Comparison of ENCODE assay signal across 1 cellular context in the genomic region with DNA sequence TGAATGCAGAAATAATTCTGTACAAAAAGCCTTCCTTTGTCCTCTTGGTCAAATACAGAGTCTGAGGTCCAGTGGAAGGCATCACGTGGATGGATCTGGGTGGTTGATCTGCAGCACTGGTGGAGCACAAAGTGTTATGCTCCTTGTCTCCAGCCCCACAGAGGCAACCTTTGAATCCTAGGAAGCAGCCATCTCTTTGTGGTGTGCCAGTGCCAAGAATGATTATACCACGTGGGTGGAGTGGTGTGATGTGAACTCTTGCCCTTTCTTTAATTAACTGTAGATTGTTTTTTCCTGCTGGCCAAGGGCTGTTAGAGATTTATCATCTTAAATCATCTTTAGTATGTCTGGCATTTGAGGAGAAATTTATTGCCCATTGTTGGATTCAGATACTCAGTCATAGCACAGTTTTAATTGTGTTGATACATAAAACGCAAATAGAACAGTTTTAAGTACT.
TF ChIP-seq lines count a peak whose summit lies in the region.

No MANE protein-coding gene starts in this region.

TF ChIP-seq in HEK293, 187 proteins besides CTCF, POLR2A, EP300 and RAD21 (continued from another document):
- TF ChIP-seq ZBTB17 (tag by site-specific recombination; IDR thresholded peaks at IDR 0.05) (peak; percentile 71; the same call in 1 of the 2 replicates), ZNF175 (tag by site-specific recombination; IDR thresholded peaks at IDR 0.05) (no peak), ZBTB8A (tag by site-specific recombination; IDR thresholded peaks at IDR 0.05) (peak; percentile 21; the same call in 1 of the 2 replicates), ZNF239 (tag by site-specific recombination; IDR thresholded peaks at IDR 0.05) (no peak), ZNF529 (tag by site-specific recombination; IDR thresholded peaks at IDR 0.05; ENCODE audit: insufficient replicate concordance) (no peak), ZNF19 (tag by site-specific recombination; IDR thresholded peaks at IDR 0.05; ENCODE audit: low read depth) (no peak), ZNF600 (tag by site-specific recombination; IDR thresholded peaks at IDR 0.05) (peak; percentile 87), ZNF843 (tag by site-specific recombination; IDR thresholded peaks at IDR 0.05) (peak; percentile 59; the same call in 1 of the 2 replicates), ZFP69B (tag by site-specific recombination; IDR thresholded peaks at IDR 0.05) (no peak)
- TF ChIP-seq, protein P1, sequence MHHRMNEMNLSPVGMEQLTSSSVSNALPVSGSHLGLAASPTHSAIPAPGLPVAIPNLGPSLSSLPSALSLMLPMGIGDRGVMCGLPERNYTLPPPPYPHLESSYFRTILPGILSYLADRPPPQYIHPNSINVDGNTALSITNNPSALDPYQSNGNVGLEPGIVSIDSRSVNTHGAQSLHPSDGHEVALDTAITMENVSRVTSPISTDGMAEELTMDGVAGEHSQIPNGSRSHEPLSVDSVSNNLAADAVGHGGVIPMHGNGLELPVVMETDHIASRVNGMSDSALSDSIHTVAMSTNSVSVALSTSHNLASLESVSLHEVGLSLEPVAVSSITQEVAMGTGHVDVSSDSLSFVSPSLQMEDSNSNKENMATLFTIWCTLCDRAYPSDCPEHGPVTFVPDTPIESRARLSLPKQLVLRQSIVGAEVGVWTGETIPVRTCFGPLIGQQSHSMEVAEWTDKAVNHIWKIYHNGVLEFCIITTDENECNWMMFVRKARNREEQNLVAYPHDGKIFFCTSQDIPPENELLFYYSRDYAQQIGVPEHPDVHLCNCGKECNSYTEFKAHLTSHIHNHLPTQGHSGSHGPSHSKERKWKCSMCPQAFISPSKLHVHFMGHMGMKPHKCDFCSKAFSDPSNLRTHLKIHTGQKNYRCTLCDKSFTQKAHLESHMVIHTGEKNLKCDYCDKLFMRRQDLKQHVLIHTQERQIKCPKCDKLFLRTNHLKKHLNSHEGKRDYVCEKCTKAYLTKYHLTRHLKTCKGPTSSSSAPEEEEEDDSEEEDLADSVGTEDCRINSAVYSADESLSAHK (tag by site-specific recombination; IDR thresholded peaks at IDR 0.05): peak; percentile 48; the same call in 1 of the 2 replicates
- TF ChIP-seq, protein P2, sequence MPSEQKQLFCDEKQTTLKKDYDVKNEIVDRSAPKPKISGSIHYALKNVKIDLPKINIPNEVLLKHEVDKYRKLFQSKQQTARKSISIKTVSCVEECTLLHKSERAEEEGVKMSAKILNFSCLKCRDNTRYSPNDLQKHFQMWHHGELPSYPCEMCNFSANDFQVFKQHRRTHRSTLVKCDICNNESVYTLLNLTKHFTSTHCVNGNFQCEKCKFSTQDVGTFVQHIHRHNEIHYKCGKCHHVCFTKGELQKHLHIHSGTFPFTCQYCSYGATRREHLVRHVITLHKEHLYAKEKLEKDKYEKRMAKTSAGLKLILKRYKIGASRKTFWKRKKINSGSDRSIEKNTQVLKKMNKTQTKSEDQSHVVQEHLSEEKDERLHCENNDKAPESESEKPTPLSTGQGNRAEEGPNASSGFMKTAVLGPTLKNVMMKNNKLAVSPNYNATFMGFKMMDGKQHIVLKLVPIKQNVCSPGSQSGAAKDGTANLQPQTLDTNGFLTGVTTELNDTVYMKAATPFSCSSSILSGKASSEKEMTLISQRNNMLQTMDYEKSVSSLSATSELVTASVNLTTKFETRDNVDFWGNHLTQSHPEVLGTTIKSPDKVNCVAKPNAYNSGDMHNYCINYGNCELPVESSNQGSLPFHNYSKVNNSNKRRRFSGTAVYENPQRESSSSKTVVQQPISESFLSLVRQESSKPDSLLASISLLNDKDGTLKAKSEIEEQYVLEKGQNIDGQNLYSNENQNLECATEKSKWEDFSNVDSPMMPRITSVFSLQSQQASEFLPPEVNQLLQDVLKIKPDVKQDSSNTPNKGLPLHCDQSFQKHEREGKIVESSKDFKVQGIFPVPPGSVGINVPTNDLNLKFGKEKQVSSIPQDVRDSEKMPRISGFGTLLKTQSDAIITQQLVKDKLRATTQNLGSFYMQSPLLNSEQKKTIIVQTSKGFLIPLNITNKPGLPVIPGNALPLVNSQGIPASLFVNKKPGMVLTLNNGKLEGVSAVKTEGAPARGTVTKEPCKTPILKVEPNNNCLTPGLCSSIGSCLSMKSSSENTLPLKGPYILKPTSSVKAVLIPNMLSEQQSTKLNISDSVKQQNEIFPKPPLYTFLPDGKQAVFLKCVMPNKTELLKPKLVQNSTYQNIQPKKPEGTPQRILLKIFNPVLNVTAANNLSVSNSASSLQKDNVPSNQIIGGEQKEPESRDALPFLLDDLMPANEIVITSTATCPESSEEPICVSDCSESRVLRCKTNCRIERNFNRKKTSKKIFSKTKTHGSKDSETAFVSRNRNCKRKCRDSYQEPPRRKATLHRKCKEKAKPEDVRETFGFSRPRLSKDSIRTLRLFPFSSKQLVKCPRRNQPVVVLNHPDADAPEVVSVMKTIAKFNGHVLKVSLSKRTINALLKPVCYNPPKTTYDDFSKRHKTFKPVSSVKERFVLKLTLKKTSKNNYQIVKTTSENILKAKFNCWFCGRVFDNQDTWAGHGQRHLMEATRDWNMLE (tag by site-specific recombination; conservative IDR thresholded peaks at IDR 0.05; ENCODE audit: low read depth): no peak
- TF ChIP-seq, protein P3, sequence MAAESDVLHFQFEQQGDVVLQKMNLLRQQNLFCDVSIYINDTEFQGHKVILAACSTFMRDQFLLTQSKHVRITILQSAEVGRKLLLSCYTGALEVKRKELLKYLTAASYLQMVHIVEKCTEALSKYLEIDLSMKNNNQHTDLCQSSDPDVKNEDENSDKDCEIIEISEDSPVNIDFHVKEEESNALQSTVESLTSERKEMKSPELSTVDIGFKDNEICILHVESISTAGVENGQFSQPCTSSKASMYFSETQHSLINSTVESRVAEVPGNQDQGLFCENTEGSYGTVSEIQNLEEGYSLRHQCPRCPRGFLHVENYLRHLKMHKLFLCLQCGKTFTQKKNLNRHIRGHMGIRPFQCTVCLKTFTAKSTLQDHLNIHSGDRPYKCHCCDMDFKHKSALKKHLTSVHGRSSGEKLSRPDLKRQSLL (tag by site-specific recombination; IDR thresholded peaks at IDR 0.05): no peak
